3 cellular contexts compared by ENCODE assay signal in genomic region chr4:72194453-72194852, GRCh38.
"Had no signal": no experiment of that assay in that cellular context is flagged by ENCODE, and none has a peak within 500 bp of the region (broad histone marks: within the 10 kb centered on the region; RNA-seq: fewer than 3 reads in every experiment).

No MANE protein-coding gene starts in this region.

- H3K27ac ChIP-seq: HL-60 had no signal

- DNase-seq: IMR-90 had no signal

- H3K4me3 ChIP-seq: K562 had no signal
